Comparison of ENCODE assay signal across 14 cellular contexts in genomic region chr17:37327341-37328090, GRCh38. TPM values are rescaled to one million over a fixed set of nuclear protein-coding genes. Genes with fewer than 3 reads are reported as not detected.
DNase-seq lines count a peak whose midpoint lies in the region; ATAC-seq, FAIRE-seq and TF ChIP-seq lines count a peak whose summit lies in the region.
"Had no signal": no experiment of that assay in that cellular context is flagged by ENCODE, and none has a peak within 500 bp of the region (broad histone marks: within the 10 kb centered on the region; RNA-seq: fewer than 3 reads in every experiment).

No MANE protein-coding gene starts in this region.

- H2AFZ ChIP-seq in fibroblast of lung (ENCODE audit: low read length) = no peak overlapping the region

- no peaks in the 10 kb centered on the region for H3K27me3 ChIP-seq in fibroblast of lung (ENCODE audit: control insufficient read depth, insufficient read depth, low read length)
- no peaks in the 10 kb centered on the region for H3K27me3 ChIP-seq in psoas muscle (ENCODE audit: insufficient read depth in 3 of 3, low read length in 2 of 3)
- H3K27me3 ChIP-seq: sigmoid colon had no signal

- ATAC-seq in psoas muscle = peak; percentile 94 to 95 (median 95)
- no peak for ATAC-seq in HG03095 (IDR thresholded peaks at IDR 0.05; ENCODE audit: unreplicated experiment)
- ATAC-seq: CD8-positive, alpha-beta T cell had no signal

- TF ChIP-seq CTCF in fibroblast of lung (conservative IDR thresholded peaks at IDR 0.05 in 1 of 2, IDR thresholded peaks at IDR 0.05 in 1 of 2; ENCODE audit: low read depth in 1 of 2, low read length in 2 of 2) (no peak), psoas muscle (IDR thresholded peaks at IDR 0.05) (no peak), kidney (IDR thresholded peaks at IDR 0.05; ENCODE audit: borderline replicate concordance, extremely low read depth, insufficient read depth) (no peak)

- H3K79me2 ChIP-seq in fibroblast of lung (ENCODE audit: control insufficient read depth, insufficient read depth, low read length) = peaks cover 2% of the 10 kb centered on the region

- no peaks in the 10 kb centered on the region for H4K20me1 ChIP-seq in fibroblast of lung (ENCODE audit: control insufficient read depth, extremely low read depth, insufficient read depth, low read length)

- no peak overlapping the region for H3K4me2 ChIP-seq in fibroblast of lung (ENCODE audit: extremely low read depth, insufficient read depth, low read length)

- in situ Hi-C loops in Caki2 (cut with HindIII; ENCODE audit: low pct_unique_long_range_greater_than_20kb, low sequenced_read_pairs) = no loop called here

- intact Hi-C loops in psoas muscle (cut with DNase I) (loop anchor here in 1 of 2 donors (5.0 kb wide), 1 partner anchor 185 kb away; no protein-coding TSS in a partner anchor), kidney (cut with DNase I) (no loop called here)

- no peak overlapping the region for H3K9ac ChIP-seq in fibroblast of lung (ENCODE audit: insufficient read depth, low read length)
- H3K9ac ChIP-seq in kidney (ENCODE audit: low read length in 2 of 2) = no peak overlapping the region

- H3K27ac ChIP-seq in fibroblast of lung (ENCODE audit: insufficient read depth, low read length) (peak overlapping the region; percentile 56), psoas muscle (peak overlapping the region; percentile 73), kidney (ENCODE audit: low read depth in 2 of 2, low read length in 2 of 2) (no peak overlapping the region)
- H3K27ac ChIP-seq: sigmoid colon had no signal

- 38 to 55% (median 42%) methylated on average over 5 of the region's 5 CpGs for WGBS in psoas muscle, 3 donors

- FAIRE-seq in RCC 7860 (lab: Jason Lieb, UNC) = no peak
- FAIRE-seq in kidney (lab: Jason Lieb, UNC) = no peak
- FAIRE-seq in GM12891 (lab: Jason Lieb, UNC) = no peak

- H3K4me1 ChIP-seq in fibroblast of lung (ENCODE audit: control insufficient read depth, extremely low read depth, insufficient read depth, low read length) (peaks cover 2% of the 10 kb centered on the region), psoas muscle (peaks cover 13% of the 10 kb centered on the region), kidney (ENCODE audit: control insufficient read depth in 1 of 2, insufficient read depth in 1 of 2, low read depth in 1 of 2, low read length in 2 of 2) (no peaks in the 10 kb centered on the region)
- H3K4me1 ChIP-seq: sigmoid colon had no signal

- no peak overlapping the region for H3K4me3 ChIP-seq in fibroblast of lung (replicated peaks in 1 of 4; ENCODE audit: control extremely low read depth in 1 of 4, insufficient read depth in 1 of 4, low read depth in 3 of 4, low read length in 4 of 4)
- H3K4me3 ChIP-seq in psoas muscle = no peak overlapping the region
- H3K4me3 ChIP-seq in kidney (ENCODE audit: low read length in 2 of 2) = no peak overlapping the region
- H3K4me3 ChIP-seq: sigmoid colon had no signal

- H3K9me3 ChIP-seq in fibroblast of lung (ENCODE audit: control insufficient read depth, insufficient read depth, low read depth, low read length) (no peaks in the 10 kb centered on the region), psoas muscle (no peaks in the 10 kb centered on the region), kidney (ENCODE audit: control insufficient read depth in 1 of 2, low read length in 2 of 2) (no peaks in the 10 kb centered on the region)
- H3K9me3 ChIP-seq: sigmoid colon had no signal

- H3K36me3 ChIP-seq in fibroblast of lung (ENCODE audit: control insufficient read depth, insufficient read depth, low read length) (peaks cover 9% of the 10 kb centered on the region), psoas muscle (ENCODE audit: insufficient read depth in 1 of 2, low read depth in 1 of 2) (peaks cover 0 to 21% of the 10 kb centered on the region in 2 donors), kidney (ENCODE audit: control insufficient read depth in 1 of 2, insufficient read depth in 2 of 2, low read length in 2 of 2) (no peaks in the 10 kb centered on the region)

- DNase-seq in Caki2 (ENCODE audit: low read depth) = peak; percentile 39
- DNase-seq in RCC 7860 (ENCODE audit: low spot score) = peak; percentile 78
- peak; percentile 91 to 96 for DNase-seq in fibroblast of lung (ENCODE audit: low read depth in 2 of 2)
- no peak for DNase-seq in psoas muscle
- DNase-seq in nucleus accumbens (lab: John Stamatoyannopoulos, UW) = no peak
- no peak for DNase-seq in kidney
- no peak for DNase-seq in GM12891 (ENCODE audit: insufficient read length, low spot score)
- DNase-seq: activated CD4-positive, alpha-beta T cell treated with anti-CD3 and anti-CD28 coated beads for 48 hours; CD8-positive, alpha-beta T cell; Kasumi-1; sigmoid colon had no signal

- TF ChIP-seq POLR2A in GM12891 (IDR thresholded peaks at IDR 0.05; ENCODE audit: low read depth, low read length) = no peak

TF ChIP-seq in GM12891, 5 proteins besides CTCF, POLR2A, EP300 and RAD21:
- TF ChIP-seq POLR2AphosphoS5 (IDR thresholded peaks at IDR 0.05; ENCODE audit: low read depth, low read length) (no peak), POU2F2 (IDR thresholded peaks at IDR 0.05; ENCODE audit: low read depth, low read length) (no peak), PAX5 (IDR thresholded peaks at IDR 0.05; ENCODE audit: insufficient read depth, low read length, severe bottlenecking) (no peak), TAF1 (IDR thresholded peaks at IDR 0.05; ENCODE audit: low read depth, low read length) (no peak), SPI1 (IDR thresholded peaks at IDR 0.05; ENCODE audit: low read depth, low read length) (no peak)

RNA-seq across cellular contexts. Expression of gene C17orf78, which starts 48.3 kb away (rescaled TPM):
- total RNA-seq in Caki2 (2014; rRNA removed; shearing (Covaris generic); ENCODE audit: low replicate concordance) = not detected in 2 replicates
- not detected in 2 replicates for total RNA-seq in fibroblast of lung
- not detected in 2 replicates for polyA plus RNA-seq in fibroblast of lung
- polyA plus RNA-seq in fibroblast of lung (2012) = not detected in 2 replicates
- polyA minus RNA-seq in fibroblast of lung (ENCODE audit: low replicate concordance) = not detected in 2 replicates
- not detected for total RNA-seq in psoas muscle
- under 1 TPM in 1 of 3 donors, not detected in 2; 0.06 TPM for polyA plus RNA-seq in psoas muscle
- total RNA-seq in kidney = not detected
- polyA plus RNA-seq in kidney (ENCODE audit: insufficient read depth, low read depth, low replicate concordance) = not detected
- polyA plus RNA-seq in GM12891 (2012; ENCODE audit: low read depth, missing spikeins) = not detected
- total RNA-seq: cardiac septum; CD8-positive, alpha-beta T cell; sigmoid colon had no signal
- polyA plus RNA-seq: esophagus, sigmoid colon had no signal

Comparison
In these comparisons a context has a peak if more than half of its experiments do, and no peak if none do; other contexts are left out.
1. DNase-seq: peak in Caki2 (single experiment), RCC 7860 (single experiment) and fibroblast of lung (2 of 2); none in psoas muscle (0 of 2), nucleus accumbens (0 of 56), kidney (single experiment) and GM12891 (single experiment).
2. H3K27ac ChIP-seq: peak in fibroblast of lung (single experiment) and psoas muscle (single experiment); none in kidney (0 of 2).